15 cellular contexts compared by ENCODE assay signal in genomic region chr14:74720526-74720925, GRCh38. TPM values are rescaled to one million over a fixed set of nuclear protein-coding genes. Genes with fewer than 3 reads are reported as not detected.
A peak's percentile ranks its signal among the peaks of the same experiment; 100 is the strongest.
DNase-seq lines count a peak whose midpoint lies in the region; ATAC-seq and TF ChIP-seq lines count a peak whose summit lies in the region.
"Had no signal": no experiment of that assay in that cellular context is flagged by ENCODE, and none has a peak within 500 bp of the region (broad histone marks: within the 10 kb centered on the region; RNA-seq: fewer than 3 reads in every experiment).

No MANE protein-coding gene starts in this region.

- H3K9me3 ChIP-seq in AG04450 (ENCODE audit: control insufficient read depth, insufficient read depth, low read length) (peaks cover 2% of the 10 kb centered on the region; the same call in 1 of the 2 replicates), mammary epithelial cell (replicated peaks; ENCODE audit: insufficient read depth, low read length) (no peaks in the 10 kb centered on the region)

- no peak overlapping the region for H3K4me2 ChIP-seq in mammary epithelial cell (ENCODE audit: insufficient read depth, low read depth, low read length)

- CTCF ChIA-PET in AG04450 (lab: Charles Lee) (interaction anchor here (0.7 to 0.8 kb wide), 2 partner anchors 220 to 366 kb away, joined by 4 to 6 read pairs; no protein-coding TSS in a partner anchor), mammary epithelial cell (lab: Charles Lee; ENCODE audit: low non-redundant PET) (interaction anchor here (0.6 kb wide), 1 partner anchor 224 kb away, joined by 5 read pairs; no protein-coding TSS in a partner anchor)

- H3K4me3 ChIP-seq in AG04450 (ENCODE audit: low read depth, low read length) = no peak overlapping the region
- no peak overlapping the region for H3K4me3 ChIP-seq in brain microvascular endothelial cell (ENCODE audit: low read depth, low read length)
- H3K4me3 ChIP-seq in mammary epithelial cell (replicated peaks in 1 of 3; ENCODE audit: insufficient read depth in 1 of 3, low read depth in 2 of 3, low read length in 3 of 3) = no peak overlapping the region

- H2AFZ ChIP-seq in mammary epithelial cell (ENCODE audit: low read depth, low read length) = no peak overlapping the region

- no peaks in the 10 kb centered on the region for H3K79me2 ChIP-seq in mammary epithelial cell (ENCODE audit: insufficient read depth, low read length)

- no peak for ATAC-seq in HG03175 (IDR thresholded peaks at IDR 0.05; ENCODE audit: unreplicated experiment)

- intact Hi-C loops in mammary epithelial cell (cut with micrococcal nuclease) = no loop called here

- POLR2A ChIA-PET in AG04450 (lab: Yijun Ruan, JAX) = interaction anchor here (0.7 kb wide), 3 partner anchors 17 to 107 kb away, joined by 3 to 5 read pairs (median 4); no protein-coding TSS in a partner anchor

- no peaks in the 10 kb centered on the region for H4K20me1 ChIP-seq in mammary epithelial cell (ENCODE audit: insufficient read depth, low read length)

- H3K27ac ChIP-seq in AG04450 (ENCODE audit: low read depth, low read length) = no peak overlapping the region
- H3K27ac ChIP-seq in brain microvascular endothelial cell = no peak overlapping the region
- H3K27ac ChIP-seq in mammary epithelial cell (ENCODE audit: insufficient read depth, low read depth, low read length) = no peak overlapping the region
- H3K27ac ChIP-seq: C4-2B had no signal

- TF ChIP-seq CTCF in AG04450 (IDR thresholded peaks at IDR 0.05; ENCODE audit: low read depth, low read length) (no peak), brain microvascular endothelial cell (IDR thresholded peaks at IDR 0.05; ENCODE audit: low read depth, low read length, missing control alignments) (no peak), mammary epithelial cell (conservative IDR thresholded peaks at IDR 0.05 in 1 of 2, IDR thresholded peaks at IDR 0.05 in 1 of 2; ENCODE audit: extremely low read depth in 1 of 2, insufficient read depth in 1 of 2, low read depth in 1 of 2, low read length in 2 of 2) (no peak)

- DNase-seq in AG04450 (ENCODE audit: low read depth, low spot score) = peak; percentile 43
- DNase-seq in M059J (ENCODE audit: low read depth) = peak; percentile 21
- peak; percentile 76 for DNase-seq in brain microvascular endothelial cell
- peak; percentile 89 for DNase-seq in iris pigment epithelial cell (ENCODE audit: low read depth)
- no peak for DNase-seq in activated effector memory CD4-positive, alpha-beta T cell treated with anti-CD3 and anti-CD28 coated beads, Interleukin-2, amount 50 U/mL, for 16 hours
- no peak for DNase-seq in NCI-H2081 treated with DMSO at 0.1 percent for 48 hours (lab: John Stamatoyannopoulos, UW)
- no peak for DNase-seq in mammary epithelial cell
- DNase-seq: DMS 273 treated with DMSO at 0.1 percent for 48 hours, MM.1S, NCI-H1105 treated with DMSO at 0.1 percent for 48 hours, NCI-H1694 treated with DMSO at 0.1 percent for 48 hours, NCI-H226, NCI-H524 treated with DMSO at 0.1 percent for 48 hours had no signal

- in situ Hi-C loops in brain microvascular endothelial cell (cut with HindIII; ENCODE audit: low pct_ligation_motif_present, low sequenced_read_pairs) = no loop called here
- in situ Hi-C loops in mammary epithelial cell (cut with MboI; ENCODE audit: low sequenced_read_pairs in 2 of 2) = no loop called here

- no peaks in the 10 kb centered on the region for H3K27me3 ChIP-seq in AG04450 (ENCODE audit: control insufficient read depth, insufficient read depth, low read length)
- H3K27me3 ChIP-seq in brain microvascular endothelial cell (replicated peaks) = no peaks in the 10 kb centered on the region
- no peaks in the 10 kb centered on the region for H3K27me3 ChIP-seq in mammary epithelial cell (ENCODE audit: insufficient read depth, low read length)

- no peaks in the 10 kb centered on the region for H3K4me1 ChIP-seq in mammary epithelial cell (ENCODE audit: insufficient read depth, low read length)

- no peak overlapping the region for H3K9ac ChIP-seq in mammary epithelial cell (ENCODE audit: insufficient read depth, low read length)

- no TSS peak for BruUV-seq in mammary epithelial cell (replicated peaks; lab: Mats Ljungman, UMichigan)

- dilution Hi-C loops in mammary epithelial cell (cut with HindIII; ENCODE audit: low sequenced_read_pairs) = no loop called here

- H3K36me3 ChIP-seq in brain microvascular endothelial cell (replicated peaks) (peaks cover 21% of the 10 kb centered on the region), mammary epithelial cell (ENCODE audit: insufficient read depth, low read length) (peaks cover 17% of the 10 kb centered on the region)

RNA-seq across cellular contexts. Expression of gene FCF1, which starts 7.6 kb away (rescaled TPM):
- polyA plus RNA-seq in AG04450 (2011; rRNA removed) (61.3 and 78.5 TPM in 2 replicates), mammary epithelial cell (32.3 TPM)
- 27.1 and 58.3 TPM in 2 replicates for polyA minus RNA-seq in AG04450 (2011; rRNA and poly(A)+ RNA removed)
- 62.2 and 67.1 TPM in 2 replicates for total RNA-seq in M059J (2014; rRNA removed; shearing (Covaris generic))
- 10 to 100 TPM; 39.2 to 57.1 TPM for total RNA-seq in mammary epithelial cell
- 46.0 TPM for polyA minus RNA-seq in mammary epithelial cell

RNA-seq across cellular contexts. Expression of gene AREL1, which starts 7.6 kb away (rescaled TPM):
- polyA plus RNA-seq in AG04450 (2011; rRNA removed) (51.8 and 55.3 TPM in 2 replicates), mammary epithelial cell (38.5 TPM)
- polyA minus RNA-seq in AG04450 (2011; rRNA and poly(A)+ RNA removed) = 102 and 119 TPM in 2 replicates
- 20.3 and 25.8 TPM in 2 replicates for total RNA-seq in M059J (2014; rRNA removed; shearing (Covaris generic))
- 10 to 100 TPM; 39.3 to 51.8 TPM for total RNA-seq in mammary epithelial cell
- 61.9 TPM for polyA minus RNA-seq in mammary epithelial cell

RNA-seq across cellular contexts. Expression of gene YLPM1, which starts 42.6 kb away (rescaled TPM):
- polyA plus RNA-seq in AG04450 (2011; rRNA removed) (15.3 and 17.6 TPM in 2 replicates), mammary epithelial cell (7.5 TPM)
- polyA minus RNA-seq in AG04450 (2011; rRNA and poly(A)+ RNA removed) = 24.7 and 30.3 TPM in 2 replicates
- 11.3 and 13.2 TPM in 2 replicates for total RNA-seq in M059J (2014; rRNA removed; shearing (Covaris generic))
- 10 to 100 TPM; 38.7 to 52.4 TPM for total RNA-seq in mammary epithelial cell
- 63.5 TPM for polyA minus RNA-seq in mammary epithelial cell

Comparison
In these comparisons a context has a peak if more than half of its experiments do, and no peak if none do; other contexts are left out.
1. DNase-seq: peak in AG04450 (single experiment), M059J (single experiment), brain microvascular endothelial cell (single experiment) and iris pigment epithelial cell (single experiment); none in activated effector memory CD4-positive, alpha-beta T cell treated with anti-CD3 and anti-CD28 coated beads, Interleukin-2, amount 50 U/mL, for 16 hours (single experiment), NCI-H2081 treated with DMSO at 0.1 percent for 48 hours (single experiment) and mammary epithelial cell (single experiment).